1 cellular context compared by ENCODE assay signal in the genomic region with DNA sequence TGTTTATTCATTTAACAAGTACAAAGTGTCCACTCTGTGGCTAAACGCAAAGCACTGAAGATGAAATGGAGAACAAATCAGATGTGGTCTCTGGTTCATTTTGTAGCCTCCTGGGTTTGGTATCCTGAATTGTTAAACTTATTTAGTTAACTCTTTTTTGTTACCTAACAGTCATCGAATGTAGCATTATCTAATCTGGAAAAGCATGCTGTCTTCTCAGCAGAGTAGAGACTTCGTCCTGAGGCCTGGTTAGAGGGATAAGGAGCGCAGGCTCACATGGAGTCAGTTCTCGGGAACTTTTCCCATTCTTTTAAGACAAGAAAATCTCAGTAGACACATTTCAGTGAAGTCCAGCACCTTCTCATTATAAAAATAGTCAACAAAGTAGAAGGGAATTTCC.
TF ChIP-seq lines count a peak whose summit lies in the region.

No MANE protein-coding gene starts in this region.

TF ChIP-seq in GM12878, 131 proteins besides CTCF, POLR2A, EP300 and RAD21:
- TF ChIP-seq FOXM1 (IDR thresholded peaks at IDR 0.05; ENCODE audit: low read depth, low read length) (no peak), STAT1 (conservative IDR thresholded peaks at IDR 0.05) (no peak), NR2C2 (IDR thresholded peaks at IDR 0.05; ENCODE audit: borderline replicate concordance, control insufficient read depth, insufficient read length, low read depth) (no peak), KLF5 (IDR thresholded peaks at IDR 0.05; ENCODE audit: partially characterized antibody) (no peak), JUNB (IDR thresholded peaks at IDR 0.05) (no peak), SRF (IDR thresholded peaks at IDR 0.05; ENCODE audit: low read depth in 2 of 2, low read length in 2 of 2) (no peak), BMI1 (IDR thresholded peaks at IDR 0.05; ENCODE audit: borderline replicate concordance) (no peak), BRCA1 (IDR thresholded peaks at IDR 0.05; ENCODE audit: low read depth, low read length) (no peak), ATF2 (IDR thresholded peaks at IDR 0.05; ENCODE audit: low read length) (no peak), E2F4 (IDR thresholded peaks at IDR 0.05; ENCODE audit: low read depth, low read length) (no peak), TAF1 (IDR thresholded peaks at IDR 0.05; ENCODE audit: borderline replicate concordance, low read depth, low read length) (no peak), MTA2 (IDR thresholded peaks at IDR 0.05; ENCODE audit: low read depth) (no peak)
- TF ChIP-seq, protein P1, sequence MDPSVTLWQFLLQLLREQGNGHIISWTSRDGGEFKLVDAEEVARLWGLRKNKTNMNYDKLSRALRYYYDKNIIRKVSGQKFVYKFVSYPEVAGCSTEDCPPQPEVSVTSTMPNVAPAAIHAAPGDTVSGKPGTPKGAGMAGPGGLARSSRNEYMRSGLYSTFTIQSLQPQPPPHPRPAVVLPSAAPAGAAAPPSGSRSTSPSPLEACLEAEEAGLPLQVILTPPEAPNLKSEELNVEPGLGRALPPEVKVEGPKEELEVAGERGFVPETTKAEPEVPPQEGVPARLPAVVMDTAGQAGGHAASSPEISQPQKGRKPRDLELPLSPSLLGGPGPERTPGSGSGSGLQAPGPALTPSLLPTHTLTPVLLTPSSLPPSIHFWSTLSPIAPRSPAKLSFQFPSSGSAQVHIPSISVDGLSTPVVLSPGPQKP (IDR thresholded peaks at IDR 0.05; ENCODE audit: low read depth, low read length) = no peak
- TF ChIP-seq, protein P2, sequence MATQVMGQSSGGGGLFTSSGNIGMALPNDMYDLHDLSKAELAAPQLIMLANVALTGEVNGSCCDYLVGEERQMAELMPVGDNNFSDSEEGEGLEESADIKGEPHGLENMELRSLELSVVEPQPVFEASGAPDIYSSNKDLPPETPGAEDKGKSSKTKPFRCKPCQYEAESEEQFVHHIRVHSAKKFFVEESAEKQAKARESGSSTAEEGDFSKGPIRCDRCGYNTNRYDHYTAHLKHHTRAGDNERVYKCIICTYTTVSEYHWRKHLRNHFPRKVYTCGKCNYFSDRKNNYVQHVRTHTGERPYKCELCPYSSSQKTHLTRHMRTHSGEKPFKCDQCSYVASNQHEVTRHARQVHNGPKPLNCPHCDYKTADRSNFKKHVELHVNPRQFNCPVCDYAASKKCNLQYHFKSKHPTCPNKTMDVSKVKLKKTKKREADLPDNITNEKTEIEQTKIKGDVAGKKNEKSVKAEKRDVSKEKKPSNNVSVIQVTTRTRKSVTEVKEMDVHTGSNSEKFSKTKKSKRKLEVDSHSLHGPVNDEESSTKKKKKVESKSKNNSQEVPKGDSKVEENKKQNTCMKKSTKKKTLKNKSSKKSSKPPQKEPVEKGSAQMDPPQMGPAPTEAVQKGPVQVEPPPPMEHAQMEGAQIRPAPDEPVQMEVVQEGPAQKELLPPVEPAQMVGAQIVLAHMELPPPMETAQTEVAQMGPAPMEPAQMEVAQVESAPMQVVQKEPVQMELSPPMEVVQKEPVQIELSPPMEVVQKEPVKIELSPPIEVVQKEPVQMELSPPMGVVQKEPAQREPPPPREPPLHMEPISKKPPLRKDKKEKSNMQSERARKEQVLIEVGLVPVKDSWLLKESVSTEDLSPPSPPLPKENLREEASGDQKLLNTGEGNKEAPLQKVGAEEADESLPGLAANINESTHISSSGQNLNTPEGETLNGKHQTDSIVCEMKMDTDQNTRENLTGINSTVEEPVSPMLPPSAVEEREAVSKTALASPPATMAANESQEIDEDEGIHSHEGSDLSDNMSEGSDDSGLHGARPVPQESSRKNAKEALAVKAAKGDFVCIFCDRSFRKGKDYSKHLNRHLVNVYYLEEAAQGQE (IDR thresholded peaks at IDR 0.05; ENCODE audit: low read depth, low read length) = no peak
